19 cellular contexts compared by ENCODE assay signal in genomic region chr10:3400368-3400767, GRCh38.
DNase-seq lines count a peak whose midpoint lies in the region; ATAC-seq, FAIRE-seq and TF ChIP-seq lines count a peak whose summit lies in the region.
"Had no signal": no experiment of that assay in that cellular context is flagged by ENCODE, and none has a peak within 500 bp of the region (broad histone marks: within the 10 kb centered on the region; RNA-seq: fewer than 3 reads in every experiment).

No MANE protein-coding gene starts in this region.

- H3K9me3 ChIP-seq in SJSA1 (replicated peaks) (no peaks in the 10 kb centered on the region), pancreas (no peaks in the 10 kb centered on the region)
- H3K9me3 ChIP-seq: lower lobe of right lung, MG63 had no signal

- no peaks in the 10 kb centered on the region for H3K36me3 ChIP-seq in SJSA1
- no peaks in the 10 kb centered on the region for H3K36me3 ChIP-seq in pancreas
- H3K36me3 ChIP-seq: lower lobe of right lung, MG63 had no signal

- TF ChIP-seq CTCF in fibroblast of villous mesenchyme (IDR thresholded peaks at IDR 0.05; ENCODE audit: insufficient read depth, low read depth, low read length) (no peak), pancreas (IDR thresholded peaks at IDR 0.05) (no peak)

- H3K27ac ChIP-seq in SJSA1 (peak overlapping the region; percentile 81), pancreas (peak overlapping the region in 2 of 4 donors; percentile 33 to 55)

- H3K4me3 ChIP-seq in SJSA1 (no peak overlapping the region), fibroblast of villous mesenchyme (ENCODE audit: low read depth, low read length) (no peak overlapping the region), pancreas (no peak overlapping the region)
- H3K4me3 ChIP-seq: lower lobe of right lung, MG63 had no signal

- no peak for FAIRE-seq in pancreas (lab: Jason Lieb, UNC)
- FAIRE-seq: bronchial epithelial cell had no signal

- no peaks in the 10 kb centered on the region for H3K27me3 ChIP-seq in SJSA1 (replicated peaks)
- no peaks in the 10 kb centered on the region for H3K27me3 ChIP-seq in pancreas
- H3K27me3 ChIP-seq: MG63 had no signal

- intact Hi-C loops in pancreas (cut with DNase I): no loop called here

- DNase-seq in COLO829 (ENCODE audit: low spot score) (peak; percentile 23), SJSA1 (ENCODE audit: low read depth in 1 of 2, low spot score in 2 of 2) (peak in 1 of 2 experiments; percentile 62), fibroblast of villous mesenchyme (ENCODE audit: low read depth) (peak; percentile 46), pancreas (no peak), NCI-H146 treated with DMSO at 0.1 percent for 48 hours (lab: John Stamatoyannopoulos, UW; ENCODE audit: unreplicated experiment) (no peak), DMS 273 (lab: John Stamatoyannopoulos, UW; ENCODE audit: unreplicated experiment) (no peak)
- DNase-seq in stimulated activated CD4-positive, alpha-beta T cell treated with anti-CD3 and anti-CD28 coated beads, Interleukin-1b, Interleukin-23, amount 100 ng/mL, for 48 hours: no peak
- DNase-seq: activated CD8-positive, alpha-beta T cell treated with anti-CD3 and anti-CD28 coated beads for 36 hours; activated T-cell treated with anti-CD3 and anti-CD28 coated beads, Interleukin-2, amount 50 U/mL, for 72 hours; effector CD4-positive, alpha-beta T cell; lower lobe of right lung; MG63; naive B cell; NCI-H187; NCI-H226; substantia nigra had no signal

- WGBS in pancreas, 2 donors: 40 to 49% methylated on average over 5 of the region's 5 CpGs

- H3K4me1 ChIP-seq in SJSA1 (replicated peaks) (peaks cover 52% of the 10 kb centered on the region), pancreas (no peaks in the 10 kb centered on the region)

- ATAC-seq in pancreas: peak in 3 of 4 donors; percentile 23 to 65 (median 49)
- no peak for ATAC-seq in HG02840 (IDR thresholded peaks at IDR 0.05; ENCODE audit: low FRiP score, unreplicated experiment)
- ATAC-seq: activated CD8-positive, alpha-beta T cell treated with anti-CD3 and anti-CD28 coated beads for 36 hours; activated T-cell treated with anti-CD3 and anti-CD28 coated beads, Interleukin-2, amount 50 U/mL, for 72 hours; CD8-positive, alpha-beta T cell had no signal

Comparison
In these comparisons a context has a peak if more than half of its experiments do, and no peak if none do; other contexts are left out.
1. DNase-seq: peak in COLO829 (single experiment) and fibroblast of villous mesenchyme (single experiment); none in pancreas (0 of 6), NCI-H146 treated with DMSO at 0.1 percent for 48 hours (single experiment), stimulated activated CD4-positive, alpha-beta T cell treated with anti-CD3 and anti-CD28 coated beads, Interleukin-1b, Interleukin-23, amount 100 ng/mL, for 48 hours (single experiment) and DMS 273 (single experiment).